Comparison of ENCODE assay signal across 8 cellular contexts in genomic region chr6:85594197-85594930, GRCh38. TPM values are rescaled to one million over a fixed set of nuclear protein-coding genes. Genes with fewer than 3 reads are reported as not detected.
DNase-seq lines count a peak whose midpoint lies in the region; ATAC-seq and TF ChIP-seq lines count a peak whose summit lies in the region.

No MANE protein-coding gene starts in this region.

- no peaks in the 10 kb centered on the region for H3K27me3 ChIP-seq in A673 (replicated peaks; ENCODE audit: insufficient read depth, low read depth, low read length, poor library complexity)

- ATAC-seq in GM18907 (IDR thresholded peaks at IDR 0.05; ENCODE audit: unreplicated experiment) (peak; percentile 18), HG03135 (IDR thresholded peaks at IDR 0.05; ENCODE audit: unreplicated experiment) (peak; percentile 12)

- POLR2A ChIA-PET in A673 (lab: Charles Lee; ENCODE audit: low non-redundant PET): no interaction called here

- DNase-seq in A673 (ENCODE audit: low spot score) (peak; percentile 45), astrocyte of the cerebellum (ENCODE audit: low read depth) (no peak), kidney glomerular epithelial cell (lab: John Stamatoyannopoulos, UW) (peak; percentile 20), NK-92 (lab: John Stamatoyannopoulos, UW; ENCODE audit: unreplicated experiment) (no peak)
- DNase-seq in stimulated activated CD4-positive, alpha-beta T cell treated with anti-CD3 and anti-CD28 coated beads, TNF-alpha, amount 100 ng/mL, for 4 hours (ENCODE audit: low read depth in 3 of 3): peak in 2 of 3 experiments; percentile 2 to 18

- H3K4me1 ChIP-seq in A673 (ENCODE audit: insufficient read depth, low read length, poor library complexity, severe bottlenecking): peaks cover 3% of the 10 kb centered on the region

- no peaks in the 10 kb centered on the region for H3K36me3 ChIP-seq in A673 (ENCODE audit: insufficient read depth, low read length, poor library complexity, severe bottlenecking)

- intact Hi-C loops in A673 (cut with micrococcal nuclease; ENCODE audit: unreplicated experiment): no loop called here

- TF ChIP-seq CTCF in A673 (conservative IDR thresholded peaks at IDR 0.05; ENCODE audit: low read depth, low read length) (no peak), astrocyte of the cerebellum (IDR thresholded peaks at IDR 0.05; ENCODE audit: low read depth, low read length, missing control alignments) (no peak)

- peak overlapping the region; percentile 78 for H3K27ac ChIP-seq in A673 (ENCODE audit: low read depth, low read length, poor library complexity, severe bottlenecking)

- BruUV-seq in A673 (replicated peaks; lab: Mats Ljungman, UMichigan): no TSS peak

- CTCF ChIA-PET in A673 (lab: Charles Lee): interaction anchor here (0.5 kb wide), 1 partner anchor 208 kb away, joined by 3 read pairs; no protein-coding TSS in a partner anchor

- H3K4me3 ChIP-seq in A673 (ENCODE audit: low read depth, low read length, poor library complexity, severe bottlenecking): peak overlapping the region; percentile 81
- peak overlapping the region; percentile 69 for H3K4me3 ChIP-seq in astrocyte of the cerebellum (ENCODE audit: low read depth, low read length)

- in situ Hi-C loops in astrocyte of the cerebellum (cut with HindIII; ENCODE audit: low sequenced_read_pairs): loop anchor here (5.0 kb wide), 1 partner anchor 83 kb away; no protein-coding TSS in a partner anchor

- H3K9me3 ChIP-seq in A673 (ENCODE audit: low read depth, low read length, poor library complexity, severe bottlenecking): no peaks in the 10 kb centered on the region

TF ChIP-seq in PFSK-1, 5 proteins besides CTCF, POLR2A, EP300 and RAD21:
- TF ChIP-seq SIN3A (IDR thresholded peaks at IDR 0.05; ENCODE audit: borderline replicate concordance, insufficient read depth, low read length) (peak; percentile 55; the same call in 1 of the 2 replicates), REST (IDR thresholded peaks at IDR 0.05; ENCODE audit: insufficient read depth in 1 of 2, low read depth in 2 of 2, low read length in 2 of 2) (peak in 1 of 2 experiments; percentile 17; a peak in 1 of 4 replicates), FOXP2 (optimal IDR thresholded peaks at IDR 0.05; ENCODE audit: borderline replicate concordance, extremely low read depth, extremely low read length, insufficient read depth) (no peak), TAF1 (IDR thresholded peaks at IDR 0.05; ENCODE audit: borderline replicate concordance, insufficient read depth, low read length) (no peak)
TF ChIP-seq in PFSK-1: peak in this region for 2.

RNA-seq across cellular contexts. Expression of gene SNX14, which starts 0.7 kb away (rescaled TPM):
- 30.4 and 36.3 TPM in 2 replicates for total RNA-seq in A673 (2021)
- 43.1 TPM for polyA plus RNA-seq in PFSK-1 (2012; ENCODE audit: insufficient read length, low read depth)

RNA-seq across cellular contexts. Expression of gene SYNCRIP, which starts 48.3 kb away (rescaled TPM):
- 191 and 221 TPM in 2 replicates for total RNA-seq in A673 (2021)
- polyA plus RNA-seq in PFSK-1 (2012; ENCODE audit: insufficient read length, low read depth): 123 TPM

Comparison
In these comparisons a context has a peak if more than half of its experiments do, and no peak if none do; other contexts are left out.
1. DNase-seq: peak in A673 (single experiment), kidney glomerular epithelial cell (single experiment) and stimulated activated CD4-positive, alpha-beta T cell treated with anti-CD3 and anti-CD28 coated beads, TNF-alpha, amount 100 ng/mL, for 4 hours (2 of 3); none in astrocyte of the cerebellum (single experiment) and NK-92 (single experiment).